8 cellular contexts compared by ENCODE assay signal in the genomic region with DNA sequence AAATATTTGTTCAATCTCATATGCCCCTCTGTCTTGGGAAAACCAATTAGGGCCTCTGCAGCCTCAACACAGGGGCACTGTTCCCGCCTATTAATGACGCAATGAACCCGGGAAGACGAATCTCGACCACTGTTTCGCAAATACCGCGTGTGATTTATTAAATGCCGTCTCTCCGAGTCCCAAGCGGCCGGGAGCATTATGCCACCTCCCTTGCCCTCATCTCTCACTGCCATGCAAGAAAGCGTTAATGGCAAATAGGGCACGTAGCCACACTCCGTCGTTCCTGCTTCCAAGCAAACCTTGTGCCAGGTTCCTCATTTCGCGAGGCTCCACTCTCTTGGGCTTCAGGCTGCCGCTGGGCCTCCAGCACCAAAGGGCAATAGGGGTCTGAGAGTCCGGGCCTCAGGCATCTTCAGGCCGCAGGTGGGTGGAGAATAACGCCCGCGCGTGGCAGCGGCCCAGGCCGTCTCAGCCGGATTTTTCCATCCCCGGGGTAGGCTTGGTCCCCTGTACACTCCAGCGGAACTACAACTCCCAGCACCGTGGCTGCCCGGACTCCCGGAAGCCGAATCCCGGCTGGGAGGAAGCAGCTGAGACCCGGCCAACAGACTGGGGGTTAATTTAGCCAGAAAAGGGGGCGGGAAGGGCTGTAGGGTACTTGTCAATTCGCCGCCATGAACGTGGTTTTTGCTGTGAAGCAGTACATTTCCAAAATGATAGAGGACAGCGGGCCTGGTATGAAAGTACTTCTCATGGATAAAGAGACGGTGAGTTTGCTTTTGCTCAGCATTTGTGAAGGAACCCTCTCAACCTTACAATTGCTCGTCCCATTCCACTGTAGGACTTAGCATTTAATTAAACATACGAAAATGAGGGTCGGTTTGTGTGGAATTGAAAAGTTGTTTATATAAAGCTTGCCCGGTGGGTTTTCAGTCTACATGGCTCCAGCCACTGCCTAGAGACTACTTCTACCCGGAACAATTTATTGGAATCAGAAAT. TPM values are rescaled to one million over a fixed set of nuclear protein-coding genes. Genes with fewer than 3 reads are reported as not detected.
DNase-seq lines count a peak whose midpoint lies in the region; ATAC-seq and TF ChIP-seq lines count a peak whose summit lies in the region.

A gene with protein sequence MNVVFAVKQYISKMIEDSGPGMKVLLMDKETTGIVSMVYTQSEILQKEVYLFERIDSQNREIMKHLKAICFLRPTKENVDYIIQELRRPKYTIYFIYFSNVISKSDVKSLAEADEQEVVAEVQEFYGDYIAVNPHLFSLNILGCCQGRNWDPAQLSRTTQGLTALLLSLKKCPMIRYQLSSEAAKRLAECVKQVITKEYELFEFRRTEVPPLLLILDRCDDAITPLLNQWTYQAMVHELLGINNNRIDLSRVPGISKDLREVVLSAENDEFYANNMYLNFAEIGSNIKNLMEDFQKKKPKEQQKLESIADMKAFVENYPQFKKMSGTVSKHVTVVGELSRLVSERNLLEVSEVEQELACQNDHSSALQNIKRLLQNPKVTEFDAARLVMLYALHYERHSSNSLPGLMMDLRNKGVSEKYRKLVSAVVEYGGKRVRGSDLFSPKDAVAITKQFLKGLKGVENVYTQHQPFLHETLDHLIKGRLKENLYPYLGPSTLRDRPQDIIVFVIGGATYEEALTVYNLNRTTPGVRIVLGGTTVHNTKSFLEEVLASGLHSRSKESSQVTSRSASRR (plus strand): TSS at position 593 of the 999 bp plus-strand sequence. CDS start 82 bp downstream, at position 675.

- WGBS in endodermal cell (ENCODE audit: insufficient coverage in 1 of 2, insufficient read length in 1 of 2), 2 experiments: 0 to 1% methylated on average over 28 to 47 of the region's 47 CpGs
- WGBS in mesodermal cell (ENCODE audit: insufficient coverage in 2 of 2), 2 experiments: 0% methylated on average over 32 to 39 of the region's 47 CpGs

- CTCF ChIA-PET in CD8-positive, alpha-beta T cell (lab: Charles Lee): interaction anchor here (0.7 to 3.2 kb wide), 7 partner anchors 91 to 120 kb away, joined by 3 to 17 read pairs (median 5); no protein-coding TSS in a partner anchor
- CTCF ChIA-PET in activated CD8-positive, alpha-beta memory T cell treated with anti-CD3 and anti-CD28 coated beads, Interleukin-2, amount 10 ng/mL, durations not matched to agents 7 days and 5 days (lab: Charles Lee): interaction anchor here (1.1 to 20.3 kb wide), 8 partner anchors 12 to 180 kb away, joined by 3 to 424 read pairs (median 6); partner anchors contain the start of genes BOLA1, OTUD7B and PLEKHO1

- H3K27ac Mint-ChIP-seq in CD8-positive, alpha-beta T cell: peak within 1 kb of the TSS; percentile 94
- H3K27ac Mint-ChIP-seq in activated CD8-positive, alpha-beta memory T cell treated with anti-CD3 and anti-CD28 coated beads, Interleukin-2, amount 10 ng/mL, durations not matched to agents 7 days and 5 days: peak within 1 kb of the TSS; percentile 96
- peak within 1 kb of the TSS; percentile 99 for H3K27ac Mint-ChIP-seq in endodermal cell

- intact Hi-C loops in CD8-positive, alpha-beta T cell (cut with DNase I, micrococcal nuclease): loop anchor here in 1 of 2 experiments (5.0 to 10.0 kb wide), 3 partner anchors 55 to 263 kb away; partner anchors contain the start of gene OTUD7B

- H3K4me1 Mint-ChIP-seq in CD8-positive, alpha-beta T cell (ENCODE audit: low read depth): peaks cover 36% of the 10 kb centered on the region
- H3K4me1 Mint-ChIP-seq in activated CD8-positive, alpha-beta memory T cell treated with anti-CD3 and anti-CD28 coated beads, Interleukin-2, amount 10 ng/mL, durations not matched to agents 7 days and 5 days: peaks cover 37% of the 10 kb centered on the region
- peaks cover 15% of the 10 kb centered on the region for H3K4me1 Mint-ChIP-seq in endodermal cell

- H3K9ac ChIP-seq in endodermal cell (ENCODE audit: extremely low read depth, low read length, poor library complexity, severe bottlenecking): peak within 1 kb of the TSS; percentile 94

- DNase-seq in CD8-positive, alpha-beta T cell: peak; percentile 46 to 85 (median 77)
- peak; percentile 90 for DNase-seq in HT1080 (ENCODE audit: low read depth)
- peak; percentile 81 for DNase-seq in NOMO-1 treated with DMSO at 0.1 percent for 48 hours (lab: John Stamatoyannopoulos, UW; ENCODE audit: unreplicated experiment)
- peak; percentile 94 for DNase-seq in activated CD8-positive, alpha-beta memory T cell treated with anti-CD3 and anti-CD28 coated beads, Interleukin-2, amount 10 ng/mL, durations not matched to agents 7 days and 5 days
- DNase-seq in endodermal cell: peak; percentile 96
- DNase-seq in stimulated activated CD8-positive, alpha-beta memory T cell treated with anti-CD3 and anti-CD28 coated beads, Interleukin-15, amount 100 ng/mL, for 4 hours (ENCODE audit: low read depth in 2 of 2): peak; percentile 69 to 75

- H3K27me3 ChIP-seq in CD8-positive, alpha-beta T cell (ENCODE audit: insufficient read depth, low read length): no peaks in the 10 kb centered on the region
- no peaks in the 10 kb centered on the region for H3K27me3 ChIP-seq in endodermal cell (ENCODE audit: control insufficient read depth, insufficient read depth, low read length, poor library complexity, severe bottlenecking)

- ATAC-seq in CD8-positive, alpha-beta T cell: peak; percentile 90
- ATAC-seq in GM19467 (IDR thresholded peaks at IDR 0.05; ENCODE audit: unreplicated experiment): peak; percentile 76
- ATAC-seq in activated CD8-positive, alpha-beta memory T cell treated with anti-CD3 and anti-CD28 coated beads, Interleukin-2, amount 10 ng/mL, durations not matched to agents 7 days and 5 days: peak; percentile 95

- no peak for TF ChIP-seq CTCF in CD8-positive, alpha-beta T cell (IDR thresholded peaks at IDR 0.05)
- TF ChIP-seq CTCF in endodermal cell (conservative IDR thresholded peaks at IDR 0.05): no peak

- H3K9me3 ChIP-seq in CD8-positive, alpha-beta T cell (ENCODE audit: low read length): no peaks in the 10 kb centered on the region
- H3K9me3 ChIP-seq in endodermal cell (ENCODE audit: control insufficient read depth, low read length) (no peaks in the 10 kb centered on the region), mesodermal cell (ENCODE audit: control insufficient read depth, low read length) (no peaks in the 10 kb centered on the region)

- H3K27ac ChIP-seq in CD8-positive, alpha-beta T cell (ENCODE audit: low read depth, low read length): peak within 1 kb of the TSS; percentile 57
- H3K27ac ChIP-seq in endodermal cell (ENCODE audit: low read depth, low read length) (peak within 1 kb of the TSS; percentile 99), mesodermal cell (ENCODE audit: low read depth, low read length, severe bottlenecking) (peak within 1 kb of the TSS; percentile 98)

- POLR2A ChIA-PET in CD8-positive, alpha-beta T cell (lab: Charles Lee): interaction anchor here (0.6 to 1.7 kb wide), 6 partner anchors 43 to 1174 kb away, joined by 3 to 10 read pairs (median 5); partner anchors contain the start of gene OTUD7B

- H3K36me3 Mint-ChIP-seq in CD8-positive, alpha-beta T cell: peaks cover 24% of the 10 kb centered on the region
- peaks cover 8% of the 10 kb centered on the region for H3K36me3 Mint-ChIP-seq in activated CD8-positive, alpha-beta memory T cell treated with anti-CD3 and anti-CD28 coated beads, Interleukin-2, amount 10 ng/mL, durations not matched to agents 7 days and 5 days
- peaks cover 22% of the 10 kb centered on the region for H3K36me3 Mint-ChIP-seq in endodermal cell (ENCODE audit: low read depth)

- no peaks in the 10 kb centered on the region for H3K9me3 Mint-ChIP-seq in CD8-positive, alpha-beta T cell
- no peaks in the 10 kb centered on the region for H3K9me3 Mint-ChIP-seq in activated CD8-positive, alpha-beta memory T cell treated with anti-CD3 and anti-CD28 coated beads, Interleukin-2, amount 10 ng/mL, durations not matched to agents 7 days and 5 days (ENCODE audit: low read depth)
- H3K9me3 Mint-ChIP-seq in endodermal cell: no peaks in the 10 kb centered on the region

- peaks cover 9% of the 10 kb centered on the region for H3K4me1 ChIP-seq in CD8-positive, alpha-beta T cell (ENCODE audit: insufficient read depth, low read length)
- H3K4me1 ChIP-seq in endodermal cell (ENCODE audit: control insufficient read depth, insufficient read depth, low read length) (no peaks in the 10 kb centered on the region), mesodermal cell (ENCODE audit: control insufficient read depth, insufficient read depth, low read length, poor library complexity, severe bottlenecking) (peaks cover 8% of the 10 kb centered on the region)

- H3K27me3 Mint-ChIP-seq in CD8-positive, alpha-beta T cell (ENCODE audit: low read depth): no peaks in the 10 kb centered on the region
- H3K27me3 Mint-ChIP-seq in activated CD8-positive, alpha-beta memory T cell treated with anti-CD3 and anti-CD28 coated beads, Interleukin-2, amount 10 ng/mL, durations not matched to agents 7 days and 5 days: no peaks in the 10 kb centered on the region
- H3K27me3 Mint-ChIP-seq in endodermal cell (ENCODE audit: insufficient read depth): no peaks in the 10 kb centered on the region

- no peaks in the 10 kb centered on the region for H3K36me3 ChIP-seq in CD8-positive, alpha-beta T cell (ENCODE audit: insufficient read depth, low read length)
- H3K36me3 ChIP-seq in endodermal cell (ENCODE audit: control insufficient read depth, insufficient read depth, low read length) (peaks cover 24% of the 10 kb centered on the region), mesodermal cell (ENCODE audit: control insufficient read depth, insufficient read depth, low read length) (peaks cover 17% of the 10 kb centered on the region)

- H3K4me3 ChIP-seq in CD8-positive, alpha-beta T cell (ENCODE audit: low read depth, low read length): peak within 1 kb of the TSS; percentile 79
- H3K4me3 ChIP-seq in endodermal cell (ENCODE audit: low read length) (peak within 1 kb of the TSS; percentile 95), mesodermal cell (ENCODE audit: extremely low read depth, insufficient read depth, low read length, poor library complexity, severe bottlenecking) (peak within 1 kb of the TSS; percentile 65)

- H3K4me3 Mint-ChIP-seq in CD8-positive, alpha-beta T cell: peak within 1 kb of the TSS; percentile 94
- H3K4me3 Mint-ChIP-seq in activated CD8-positive, alpha-beta memory T cell treated with anti-CD3 and anti-CD28 coated beads, Interleukin-2, amount 10 ng/mL, durations not matched to agents 7 days and 5 days: peak within 1 kb of the TSS; percentile 97
- peak within 1 kb of the TSS; percentile 93 for H3K4me3 Mint-ChIP-seq in endodermal cell

RNA-seq across cellular contexts. Expression of the gene that starts here (rescaled TPM):
- 1 to 10 TPM; 5.9 to 6.9 TPM for total RNA-seq in CD8-positive, alpha-beta T cell
- total RNA-seq in HT1080 (2014; rRNA removed; shearing (Covaris generic)): 27.9 and 28.5 TPM in 2 replicates
- polyA plus RNA-seq in HT1080 (2015; cell fraction: cytosol; rRNA removed): 19.3 and 22.7 TPM in 2 replicates
- polyA plus RNA-seq in HT1080 (2015; cell fraction: nucleus; rRNA removed): 78.8 and 85.5 TPM in 2 replicates
- total RNA-seq in activated CD8-positive, alpha-beta memory T cell treated with anti-CD3 and anti-CD28 coated beads, Interleukin-2, amount 10 ng/mL, durations not matched to agents 7 days and 5 days: 10 to 100 TPM; 34.7 to 35.9 TPM
- 10 to 100 TPM; 32.6 to 35.0 TPM for total RNA-seq in endodermal cell
- polyA plus RNA-seq in endodermal cell (2013, experiment 1 of 2): 48.8 TPM
- 48.3 TPM for polyA plus RNA-seq in endodermal cell (2013, experiment 2 of 2)
- polyA plus RNA-seq in mesodermal cell (2013, experiment 1 of 2): 32.3 TPM
- polyA plus RNA-seq in mesodermal cell (2013, experiment 2 of 2): 33.1 TPM

Comparison
In these comparisons a context has a peak if more than half of its experiments do, and no peak if none do; other contexts are left out.
1. Peak in every context shown above with its lines: DNase-seq, ATAC-seq, H3K4me3 ChIP-seq and H3K27ac ChIP-seq.